In genomic region chr12:120292661-120293531, GRCh38 we compare ENCODE assay signal across 8 cellular contexts. TPM values are rescaled to one million over a fixed set of nuclear protein-coding genes. Genes with fewer than 3 reads are reported as not detected.
A peak's percentile ranks its signal among the peaks of the same experiment; 100 is the strongest.
DNase-seq lines count a peak whose midpoint lies in the region; ATAC-seq, FAIRE-seq and TF ChIP-seq lines count a peak whose summit lies in the region.

TSS of gene RNU4-1 (minus strand) at chr12:120293237.

- TF ChIP-seq CTCF in AG10803 (conservative IDR thresholded peaks at IDR 0.05; ENCODE audit: low read length) (no peak), HepG2 (CRISPR knock-in tag; IDR thresholded peaks at IDR 0.05) (no peak)

- peaks cover 3% of the 10 kb centered on the region for H3K27me3 Mint-ChIP-seq in activated CD4-positive, alpha-beta T cell treated with anti-CD3 and anti-CD28 coated beads, Interleukin-2, amount 10 ng/mL, durations not matched to agents 24 days and 14 days

- WGBS in HepG2 (ENCODE audit: low lambda C conversion rate), result 1% methylated on average over 25 of the region's 29 CpGs

- H4K20me1 ChIP-seq in HepG2 (ENCODE audit: insufficient read depth, low read length), result no peaks in the 10 kb centered on the region

- peak within 1 kb of the TSS; percentile 100 for H3K27ac ChIP-seq in HepG2 (ENCODE audit: extremely low read length, insufficient read depth, low read length)

- no peak within 1 kb of the TSS for H3K4me3 Mint-ChIP-seq in activated CD4-positive, alpha-beta T cell treated with anti-CD3 and anti-CD28 coated beads, Interleukin-2, amount 10 ng/mL, durations not matched to agents 24 days and 14 days

- FAIRE-seq in HepG2 (lab: Jason Lieb, UNC), result peak; percentile 77

- BruUV-seq in HepG2 (replicated peaks; lab: Mats Ljungman, UMichigan), result no TSS peak

- no peaks in the 10 kb centered on the region; a peak in 1 of 5 replicates for H3K27me3 ChIP-seq in HepG2 (ENCODE audit: control insufficient read depth in 1 of 2, insufficient read depth in 2 of 2, low read length in 2 of 2)

- no peak within 1 kb of the TSS for H3K27ac Mint-ChIP-seq in activated CD4-positive, alpha-beta T cell treated with anti-CD3 and anti-CD28 coated beads, Interleukin-2, amount 10 ng/mL, durations not matched to agents 24 days and 14 days

- ATAC-seq in HG03439 (IDR thresholded peaks at IDR 0.05; ENCODE audit: unreplicated experiment), result peak; percentile 44
- peak; percentile 45 for ATAC-seq in HepG2

- H3K4me2 ChIP-seq in HepG2 (ENCODE audit: low read depth, low read length), result peak within 1 kb of the TSS; percentile 91

- H3K9me3 Mint-ChIP-seq in activated CD4-positive, alpha-beta T cell treated with anti-CD3 and anti-CD28 coated beads, Interleukin-2, amount 10 ng/mL, durations not matched to agents 24 days and 14 days, result no peaks in the 10 kb centered on the region

- DNase-seq in AG10803 (ENCODE audit: low read depth), result peak; percentile 84
- peak; percentile 98 for DNase-seq in NCI-H69 (lab: John Stamatoyannopoulos, UW)
- DNase-seq in activated CD4-positive, alpha-beta T cell treated with anti-CD3 and anti-CD28 coated beads, Interleukin-2, amount 10 ng/mL, durations not matched to agents 24 days and 14 days, result peak; percentile 93
- DNase-seq in dermis microvascular lymphatic vessel endothelial cell (ENCODE audit: low read depth in 2 of 2), result peak; percentile 85 to 86
- peak; percentile 93 for DNase-seq in HepG2 (ENCODE audit: low spot score)
- peak; percentile 74 for DNase-seq in stimulated activated CD4-positive, alpha-beta T cell treated with anti-CD3 and anti-CD28 coated beads, Interleukin-2, amount 100 ng/mL, for 48 hours

- H3K4me3 ChIP-seq in AG10803 (ENCODE audit: low read length) (peak within 1 kb of the TSS; percentile 69), HepG2 (replicated peaks in 1 of 3; ENCODE audit: insufficient read depth in 1 of 3, low read depth in 2 of 3, low read length in 3 of 3) (peak within 1 kb of the TSS; percentile 59 to 74 (median 71))

- in situ Hi-C loops in HepG2 (cut with HindIII; ENCODE audit: extremely low pct_ligation_motif_present, low pct_unique_long_range_greater_than_20kb), result no loop called here

- no peaks in the 10 kb centered on the region for H3K36me3 ChIP-seq in HepG2 (replicated peaks in 1 of 2; ENCODE audit: control insufficient read depth in 1 of 2, insufficient read depth in 2 of 2, low read length in 2 of 2)

- peak in 1 of 2 experiments; percentile 63; a peak in 2 of 4 replicates for TF ChIP-seq EP300 in HepG2 (IDR thresholded peaks at IDR 0.05; ENCODE audit: low read depth in 2 of 2, low read length in 2 of 2)
- TF ChIP-seq EP300 in HepG2 (CRISPR knock-in tag; IDR thresholded peaks at IDR 0.05; ENCODE audit: borderline replicate concordance), result no peak; the same call in 1 of the 2 replicates

- H2AFZ ChIP-seq in HepG2 (ENCODE audit: low read length), result peak within 1 kb of the TSS; percentile 43

- CTCF ChIA-PET in HepG2 (lab: Yijun Ruan, JAX; ENCODE audit: low intra/inter-chr PET ratio, low total read pairs), result no interaction called here

- peak; percentile 22; the same call in 1 of the 2 replicates for TF ChIP-seq RAD21 in HepG2 (CRISPR knock-in tag; IDR thresholded peaks at IDR 0.05)

- no peaks in the 10 kb centered on the region for H3K36me3 Mint-ChIP-seq in activated CD4-positive, alpha-beta T cell treated with anti-CD3 and anti-CD28 coated beads, Interleukin-2, amount 10 ng/mL, durations not matched to agents 24 days and 14 days (ENCODE audit: low read depth)

- H3K4me1 ChIP-seq in HepG2 (ENCODE audit: insufficient read depth, low read length), result peaks cover 26% of the 10 kb centered on the region; the same call in 1 of the 2 replicates

- H3K9me3 ChIP-seq in HepG2 (ENCODE audit: low read length), result no peaks in the 10 kb centered on the region

- TF ChIP-seq POLR2A in GM19099 (IDR thresholded peaks at IDR 0.05; ENCODE audit: extremely low read depth, insufficient read length, low read depth) (peak; percentile 100), HepG2 (IDR thresholded peaks at IDR 0.05; ENCODE audit: insufficient read depth in 1 of 2, low read depth in 2 of 2, low read length in 2 of 2) (peak; percentile 99 to 100)

- no peaks in the 10 kb centered on the region for H3K79me2 ChIP-seq in HepG2 (ENCODE audit: insufficient read depth, low read length)

- POLR2A ChIA-PET in HepG2 (lab: Yijun Ruan, JAX), result interaction anchor here (0.9 to 5.6 kb wide), 21 partner anchors 10 to 304 kb away, joined by 3 to 461 read pairs (median 17); partner anchors contain the start of genes BICDL1, DYNLL1, PLA2G1B and PXN

- peaks cover 3% of the 10 kb centered on the region for H3K4me1 Mint-ChIP-seq in activated CD4-positive, alpha-beta T cell treated with anti-CD3 and anti-CD28 coated beads, Interleukin-2, amount 10 ng/mL, durations not matched to agents 24 days and 14 days

- H3K9ac ChIP-seq in HepG2 (ENCODE audit: insufficient read depth, low read depth, low read length), result peak within 1 kb of the TSS; percentile 98

- intact Hi-C loops in activated CD4-positive, alpha-beta T cell treated with anti-CD3 and anti-CD28 coated beads, Interleukin-2, amount 10 ng/mL, durations not matched to agents 24 days and 14 days (cut with micrococcal nuclease), result loop anchor here (1.0 to 2.0 kb wide), 5 partner anchors 9 to 280 kb away; partner anchors contain the start of gene SIRT4
- intact Hi-C loops in HepG2 (cut with micrococcal nuclease; ENCODE audit: unreplicated experiment), result no loop called here

TF ChIP-seq in HepG2, 621 proteins besides CTCF, POLR2A, EP300 and RAD21 (continues in another document):
- TF ChIP-seq ZNF768 (CRISPR knock-in tag; IDR thresholded peaks at IDR 0.05) (no peak), ATF2 (CRISPR knock-in tag; IDR thresholded peaks at IDR 0.05) (peak; percentile 93), ZNF24 (IDR thresholded peaks at IDR 0.05) (no peak), ZNF75D (CRISPR knock-in tag; IDR thresholded peaks at IDR 0.05; ENCODE audit: borderline replicate concordance) (no peak), GTF2F1 (IDR thresholded peaks at IDR 0.05; ENCODE audit: low read length) (peak; percentile 99), ZNF691 (CRISPR knock-in tag; IDR thresholded peaks at IDR 0.05; ENCODE audit: borderline replicate concordance, low read depth) (no peak), DMAP1 (CRISPR knock-in tag; IDR thresholded peaks at IDR 0.05) (no peak; the same call in none of the 2 replicates), NFYC (CRISPR knock-in tag; IDR thresholded peaks at IDR 0.05) (peak; percentile 52; the same call in 1 of the 2 replicates), NR2C2 (CRISPR knock-in tag; IDR thresholded peaks at IDR 0.05; ENCODE audit: borderline replicate concordance) (peak; percentile 14; the same call in 1 of the 2 replicates)

RNA-seq across cellular contexts. Expression of gene RNU4-1, which starts in this region (rescaled TPM):
- 2,196 and 2,563 TPM in 2 replicates for total RNA-seq in activated CD4-positive, alpha-beta T cell treated with anti-CD3 and anti-CD28 coated beads, Interleukin-2, amount 10 ng/mL, durations not matched to agents 24 days and 14 days
- under 0.01 TPM in 2 replicates for total RNA-seq in dermis microvascular lymphatic vessel endothelial cell
- 623 and 7,407 TPM in 2 replicates for total RNA-seq in HepG2 (2016; rRNA removed; fragmentation: Illumina TruSeq; extraction: Trizol)
- total RNA-seq in HepG2 (2016; cell fraction: cytosol; rRNA removed; fragmentation: Illumina TruSeq; extraction: Trizol; ENCODE audit: low read depth), result 43,967 and 49,615 TPM in 2 replicates
- total RNA-seq in HepG2 (2016; cell fraction: insoluble cytoplasmic fraction; rRNA removed; fragmentation: Illumina TruSeq; extraction: Trizol), result 747 and 6,785 TPM in 2 replicates
- 4,501 and 5,797 TPM in 2 replicates for total RNA-seq in HepG2 (2016; cell fraction: membrane; rRNA removed; fragmentation: Illumina TruSeq; extraction: Trizol)
- total RNA-seq in HepG2 (2016; cell fraction: nucleus; rRNA removed; fragmentation: Illumina TruSeq; extraction: Trizol), result 25,631 and 27,214 TPM in 2 replicates
- not detected in 2 replicates for polyA plus RNA-seq in HepG2 (2011; rRNA removed)
- under 0.01 TPM in 2 replicates for polyA plus RNA-seq in HepG2 (2011; cell fraction: cytosol; rRNA removed)
- polyA plus RNA-seq in HepG2 (2011; cell fraction: nucleus; rRNA removed), result under 0.01 TPM in 2 replicates
- 161 and 404 TPM in 2 replicates for polyA plus RNA-seq in HepG2 (2012)
- polyA plus RNA-seq in HepG2 (2016; cell fraction: cytosol; fragmentation: Illumina TruSeq; extraction: Trizol; ENCODE audit: low read depth), result 58.8 TPM in 1 of 2 replicates, not detected in the other
- polyA plus RNA-seq in HepG2 (2016; cell fraction: insoluble cytoplasmic fraction; fragmentation: Illumina TruSeq; extraction: Trizol; ENCODE audit: low read depth), result not detected in 2 replicates
- polyA plus RNA-seq in HepG2 (2016; cell fraction: membrane; fragmentation: Illumina TruSeq; extraction: Trizol; ENCODE audit: low read depth), result not detected in 2 replicates
- polyA plus RNA-seq in HepG2 (2016; cell fraction: nucleus; fragmentation: Illumina TruSeq; extraction: Trizol; ENCODE audit: insufficient read depth, low read depth), result 62.4 TPM in 1 of 2 replicates, not detected in the other
- polyA minus RNA-seq in HepG2 (2011; rRNA and poly(A)+ RNA removed; ENCODE audit: low replicate concordance), result under 0.01 TPM in 2 replicates
- polyA minus RNA-seq in HepG2 (2011; cell fraction: cytosol; rRNA and poly(A)+ RNA removed), result 32,519 and 40,246 TPM in 2 replicates
- under 0.01 TPM in 2 replicates for polyA minus RNA-seq in HepG2 (2011; cell fraction: nucleus; rRNA and poly(A)+ RNA removed)

Comparison
In these comparisons a context has a peak if more than half of its experiments do, and no peak if none do; other contexts are left out.
1. Peak in every context shown above with its lines: DNase-seq, ATAC-seq, H3K4me3 ChIP-seq and H3K27ac ChIP-seq.
2. RNA of gene RNU4-1 (total RNA-seq): 623 to 49,615 TPM in HepG2 and 2,196 to 2,563 TPM in activated CD4-positive, alpha-beta T cell treated with anti-CD3 and anti-CD28 coated beads, Interleukin-2, amount 10 ng/mL, durations not matched to agents 24 days and 14 days; under 0.01 TPM in dermis microvascular lymphatic vessel endothelial cell; every median in the first group is over 100 times any median in the second.
3. Peak in DNase-seq in dermis microvascular lymphatic vessel endothelial cell; RNA of the gene not detected or under 1 TPM.